Comparison of ENCODE assay signal across 26 cellular contexts in genomic region chr12:2409656-2410265, GRCh38.
"Had no signal": no experiment of that assay in that cellular context is flagged by ENCODE, and none has a peak within 500 bp of the region (broad histone marks: within the 10 kb centered on the region; RNA-seq: fewer than 3 reads in every experiment).

No MANE protein-coding gene starts in this region.

- ATAC-seq: activated CD8-positive, alpha-beta T cell treated with anti-CD3 and anti-CD28 coated beads, Interleukin-2, amount 10 ng/mL, durations not matched to agents 7 days and 5 days; activated naive CD4-positive, alpha-beta T cell treated with anti-CD3 and anti-CD28 coated beads, Interleukin-2, amount 50 U/mL, for 72 hours; activated naive CD8-positive, alpha-beta T cell treated with anti-CD3 and anti-CD28 coated beads, Interleukin-2, amount 50 U/mL, for 24 hours; Panc1; SK-N-SH treated with all-trans-retinoic acid at 6 μM for 48 hours; WTC11 had no signal

- H3K4me3 ChIP-seq: MG63, SJSA1 had no signal

- H3K9me3 ChIP-seq: MG63, SJSA1 had no signal

- H3K27me3 ChIP-seq: MG63, SJSA1 had no signal

- H3K4me1 ChIP-seq: SJSA1 had no signal

- DNase-seq: activated CD4-positive, alpha-beta T cell treated with anti-CD3 and anti-CD28 coated beads for 48 hours; activated CD4-positive, alpha-beta T cell treated with anti-CD3 and anti-CD28 coated beads, Interleukin-2, amount 50 U/mL, for 4 hours; activated CD4-positive, CD25-positive, alpha-beta regulatory T cell treated with anti-CD3 and anti-CD28 coated beads, Interleukin-2, amount 50 U/mL, for 72 hours; activated CD8-positive, alpha-beta memory T cell treated with anti-CD3 and anti-CD28 coated beads, Interleukin-2, amount 50 U/mL, for 48 hours; activated CD8-positive, alpha-beta T cell treated with anti-CD3 and anti-CD28 coated beads, Interleukin-2, amount 10 ng/mL, durations not matched to agents 7 days and 5 days; activated naive CD4-positive, alpha-beta T cell treated with Interleukin-2 at 50 U/mL for 16 hours; activated naive CD8-positive, alpha-beta T cell treated with anti-CD3 and anti-CD28 coated beads, Interleukin-2, amount 50 U/mL, for 24 hours; activated T-cell treated with anti-CD3 and anti-CD28 coated beads, Interleukin-2, amount 50 U/mL, for 1 hour; MG63; NCI-H1105 treated with DMSO at 0.1 percent for 48 hours; NCI-H1436 treated with DMSO at 0.1 percent for 48 hours; NCI-H187 treated with DMSO at 0.1 percent for 48 hours; NCI-H2171 treated with DMSO at 0.1 percent for 48 hours; NCI-H345; NCI-H510A treated with DMSO at 0.1 percent for 48 hours; NCI-H69; NK-92 treated with Interleukin-12 subunit alpha and Interleukin-12 subunit beta, amount 100 ng/mL, for 24 hours; OCI-M1; RPMI8226; SHP77; SW 1271 had no signal

- H3K36me3 ChIP-seq: MG63, SJSA1 had no signal

- H3K27ac ChIP-seq: SJSA1 had no signal
